ENCODE assay signal across 12 cellular contexts in genomic region chr14:71610149-71610548, GRCh38.
DNase-seq lines count a peak whose midpoint lies in the region; ATAC-seq and TF ChIP-seq lines count a peak whose summit lies in the region.
"Had no signal": no experiment of that assay in that cellular context is flagged by ENCODE, and none has a peak within 500 bp of the region (broad histone marks: within the 10 kb centered on the region; RNA-seq: fewer than 3 reads in every experiment).

No MANE protein-coding gene starts in this region.

- H3K36me3 Mint-ChIP-seq in activated CD4-positive, alpha-beta memory T cell treated with anti-CD3 and anti-CD28 coated beads, Interleukin-2, amount 10 ng/mL, durations not matched to agents 7 days and 5 days (ENCODE audit: low read depth) = peaks cover 9% of the 10 kb centered on the region

- H2AFZ ChIP-seq in Karpas-422 (ENCODE audit: low read length) = no peak overlapping the region

- no peaks in the 10 kb centered on the region for H3K9me2 ChIP-seq in Karpas-422 (replicated peaks; ENCODE audit: insufficient read depth, low read length)

- H3K27ac Mint-ChIP-seq in activated CD4-positive, alpha-beta memory T cell treated with anti-CD3 and anti-CD28 coated beads, Interleukin-2, amount 10 ng/mL, durations not matched to agents 7 days and 5 days = no peak overlapping the region
- H3K27ac Mint-ChIP-seq: CD8-positive, alpha-beta memory T cell had no signal

- H3K4me3 ChIP-seq in Karpas-422 (ENCODE audit: low read length) (no peak overlapping the region), SK-N-MC (peak overlapping the region; percentile 35), dorsolateral prefrontal cortex (no peak overlapping the region)

- no peaks in the 10 kb centered on the region for H4K20me1 ChIP-seq in Karpas-422 (ENCODE audit: insufficient read depth, low read depth, low read length)

- intact Hi-C loops in dorsolateral prefrontal cortex (cut with DNase I) = no loop called here

- peaks cover 3% of the 10 kb centered on the region for H3K9me3 Mint-ChIP-seq in activated CD4-positive, alpha-beta memory T cell treated with anti-CD3 and anti-CD28 coated beads, Interleukin-2, amount 10 ng/mL, durations not matched to agents 7 days and 5 days

- POLR2A ChIA-PET in activated CD4-positive, alpha-beta memory T cell treated with anti-CD3 and anti-CD28 coated beads, Interleukin-2, amount 10 ng/mL, durations not matched to agents 7 days and 5 days (lab: Charles Lee) = no interaction called here

- no peak for ATAC-seq in GM19324 (IDR thresholded peaks at IDR 0.05; ENCODE audit: low FRiP score, unreplicated experiment)

- H3K9ac ChIP-seq in Karpas-422 (ENCODE audit: low read length) (no peak overlapping the region), SK-N-MC (ENCODE audit: insufficient read length) (no peak overlapping the region)

- no peak overlapping the region for H3K4me3 Mint-ChIP-seq in activated CD4-positive, alpha-beta memory T cell treated with anti-CD3 and anti-CD28 coated beads, Interleukin-2, amount 10 ng/mL, durations not matched to agents 7 days and 5 days
- H3K4me3 Mint-ChIP-seq: CD8-positive, alpha-beta memory T cell had no signal

- H3K9me3 ChIP-seq in Karpas-422 (ENCODE audit: low read length) (peaks cover 4% of the 10 kb centered on the region; the same call in 1 of the 2 replicates), SK-N-MC (ENCODE audit: low read depth, low read length) (no peaks in the 10 kb centered on the region)

- peaks cover 12% of the 10 kb centered on the region for H3K4me1 Mint-ChIP-seq in activated CD4-positive, alpha-beta memory T cell treated with anti-CD3 and anti-CD28 coated beads, Interleukin-2, amount 10 ng/mL, durations not matched to agents 7 days and 5 days

- no peaks in the 10 kb centered on the region for H3K27me3 ChIP-seq in Karpas-422 (ENCODE audit: low read length)
- H3K27me3 ChIP-seq in dorsolateral prefrontal cortex = no peaks in the 10 kb centered on the region

- no peaks in the 10 kb centered on the region for H3K79me2 ChIP-seq in Karpas-422 (ENCODE audit: low read length)

- no peak for TF ChIP-seq CTCF in dorsolateral prefrontal cortex (IDR thresholded peaks at IDR 0.05 in 54 of 56, conservative IDR thresholded peaks at IDR 0.05 in 2 of 56; ENCODE audit: low read depth in 1 of 56, partially characterized antibody in 56 of 56)

- H3K4me1 ChIP-seq in Karpas-422 (ENCODE audit: low read length) = no peaks in the 10 kb centered on the region

- CTCF ChIA-PET in activated CD4-positive, alpha-beta memory T cell treated with anti-CD3 and anti-CD28 coated beads, Interleukin-2, amount 10 ng/mL, durations not matched to agents 7 days and 5 days (lab: Charles Lee) = no interaction called here

- H3K36me3 ChIP-seq in Karpas-422 (ENCODE audit: insufficient read depth, low read length) (no peaks in the 10 kb centered on the region), SK-N-MC (ENCODE audit: insufficient read depth, low read length) (no peaks in the 10 kb centered on the region; the same call in 1 of the 2 replicates)

- H3K27ac ChIP-seq in Karpas-422 (ENCODE audit: low read length) = no peak overlapping the region
- peak overlapping the region; percentile 65 for H3K27ac ChIP-seq in SK-N-MC
- H3K27ac ChIP-seq in dorsolateral prefrontal cortex = no peak overlapping the region

- H3K27me3 Mint-ChIP-seq in activated CD4-positive, alpha-beta memory T cell treated with anti-CD3 and anti-CD28 coated beads, Interleukin-2, amount 10 ng/mL, durations not matched to agents 7 days and 5 days = no peaks in the 10 kb centered on the region
- H3K27me3 Mint-ChIP-seq: CD8-positive, alpha-beta memory T cell had no signal

- peak; percentile 49 for DNase-seq in DMS79 treated with DMSO at 0.1 percent for 48 hours (lab: John Stamatoyannopoulos, UW)
- DNase-seq in Karpas-422 = peak; percentile 39
- peak; percentile 59 for DNase-seq in SK-N-MC (ENCODE audit: low read depth, low spot score)
- peak; percentile 78 for DNase-seq in fibroblast of peridontal ligament (ENCODE audit: extremely low read depth)
- no peak for DNase-seq in dorsolateral prefrontal cortex
- no peak for DNase-seq in activated CD4-positive, alpha-beta memory T cell treated with anti-CD3 and anti-CD28 coated beads, Interleukin-2, amount 10 ng/mL, durations not matched to agents 7 days and 5 days
- no peak for DNase-seq in activated gamma-delta T cell (lab: John Stamatoyannopoulos, UW)
- DNase-seq: CD8-positive, alpha-beta memory T cell; NCI-H510A treated with DMSO at 0.1 percent for 48 hours; NK-92 treated with Interleukin-12 subunit alpha and Interleukin-12 subunit beta, amount 100 ng/mL, for 24 hours; OCI-M1 had no signal

- no peak overlapping the region for H3K4me2 ChIP-seq in Karpas-422 (ENCODE audit: low read depth, low read length, poor library complexity, severe bottlenecking)

Comparison
In these comparisons a context has a peak if more than half of its experiments do, and no peak if none do; other contexts are left out.
1. DNase-seq: peak in DMS79 treated with DMSO at 0.1 percent for 48 hours (single experiment), Karpas-422 (single experiment), SK-N-MC (single experiment) and fibroblast of peridontal ligament (single experiment); none in dorsolateral prefrontal cortex (0 of 10), activated CD4-positive, alpha-beta memory T cell treated with anti-CD3 and anti-CD28 coated beads, Interleukin-2, amount 10 ng/mL, durations not matched to agents 7 days and 5 days (single experiment) and activated gamma-delta T cell (single experiment).